ENCODE assay signal across 22 cellular contexts in the genomic region with DNA sequence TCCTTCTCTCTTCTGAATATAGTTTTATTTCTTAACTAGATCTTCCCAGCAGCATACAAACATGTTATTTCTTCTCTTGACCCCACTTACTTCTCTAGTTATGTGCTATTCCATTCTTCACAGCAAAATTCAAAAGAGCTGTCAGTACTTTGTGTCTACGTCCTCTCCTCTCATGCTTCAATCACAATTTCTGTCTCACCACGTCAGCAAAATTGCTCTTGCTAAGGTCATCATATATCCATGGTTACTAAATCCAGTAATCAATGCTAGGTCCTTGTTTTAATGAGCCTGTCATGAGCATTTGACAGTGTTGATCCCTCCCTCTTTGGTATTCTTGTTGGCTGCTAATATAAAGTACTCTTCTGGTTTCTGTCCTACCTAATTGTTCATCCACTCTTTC.
DNase-seq lines count a peak whose midpoint lies in the region; ATAC-seq, FAIRE-seq and TF ChIP-seq lines count a peak whose summit lies in the region.
"Had no signal": no experiment of that assay in that cellular context is flagged by ENCODE, and none has a peak within 500 bp of the region (broad histone marks: within the 10 kb centered on the region; RNA-seq: fewer than 3 reads in every experiment).

No MANE protein-coding gene starts in this region.

- ATAC-seq in HepG2: no peak
- ATAC-seq in right lobe of liver: no peak
- ATAC-seq in K562: no peak
- ATAC-seq in HG03045 (IDR thresholded peaks at IDR 0.05; ENCODE audit: unreplicated experiment): no peak

- H3K4me1 ChIP-seq in HepG2 (ENCODE audit: insufficient read depth, low read length): no peaks in the 10 kb centered on the region
- H3K4me1 ChIP-seq in right lobe of liver: peaks cover 0 to 4% (median 0%) of the 10 kb centered on the region in 4 donors
- no peaks in the 10 kb centered on the region for H3K4me1 ChIP-seq in K562 (replicated peaks in 1 of 2; ENCODE audit: control insufficient read depth in 2 of 2, insufficient read depth in 2 of 2, low read length in 2 of 2)
- H3K4me1 ChIP-seq: BE2C, BLaER1 had no signal

- H3K9ac ChIP-seq in HepG2 (ENCODE audit: insufficient read depth, low read depth, low read length): no peak overlapping the region
- no peak overlapping the region for H3K9ac ChIP-seq in K562 (ENCODE audit: insufficient read depth in 1 of 2, low read depth in 2 of 2, low read length in 2 of 2)
- H3K9ac ChIP-seq: BLaER1 had no signal

- no peak for TF ChIP-seq CTCF in HepG2 (CRISPR knock-in tag; IDR thresholded peaks at IDR 0.05)
- TF ChIP-seq CTCF in right lobe of liver (IDR thresholded peaks at IDR 0.05): no peak
- TF ChIP-seq CTCF in D721Med (IDR thresholded peaks at IDR 0.05; ENCODE audit: insufficient read depth, missing control alignments): no peak
- TF ChIP-seq CTCF in K562 (IDR thresholded peaks at IDR 0.05 in 2 of 3, conservative IDR thresholded peaks at IDR 0.05 in 1 of 3; ENCODE audit: insufficient read depth in 2 of 3, low read depth in 1 of 3, low read length in 3 of 3): no peak
- TF ChIP-seq CTCF in GM13977 (IDR thresholded peaks at IDR 0.05; ENCODE audit: extremely low read depth, insufficient read depth, missing control alignments): no peak

- H4K20me1 ChIP-seq in HepG2 (ENCODE audit: insufficient read depth, low read length): no peaks in the 10 kb centered on the region
- no peaks in the 10 kb centered on the region for H4K20me1 ChIP-seq in K562 (replicated peaks; ENCODE audit: control insufficient read depth, insufficient read depth, low read length)
- H4K20me1 ChIP-seq: BLaER1 had no signal

- no peaks in the 10 kb centered on the region for H3K9me1 ChIP-seq in K562 (ENCODE audit: control insufficient read depth, insufficient read depth, low read length)

- TF ChIP-seq EP300 in HepG2 (IDR thresholded peaks at IDR 0.05; ENCODE audit: low read depth in 2 of 2, low read length in 2 of 2) (no peak), HepG2 (CRISPR knock-in tag; IDR thresholded peaks at IDR 0.05; ENCODE audit: borderline replicate concordance) (no peak), K562 (IDR thresholded peaks at IDR 0.05; ENCODE audit: low read length) (no peak)

- H3K36me3 ChIP-seq in HepG2 (replicated peaks in 1 of 2; ENCODE audit: control insufficient read depth in 1 of 2, insufficient read depth in 2 of 2, low read length in 2 of 2) (no peaks in the 10 kb centered on the region), right lobe of liver (no peaks in the 10 kb centered on the region), K562 (ENCODE audit: control insufficient read depth, insufficient read depth, low read length) (no peaks in the 10 kb centered on the region)
- H3K36me3 ChIP-seq: BE2C, BLaER1 had no signal

- intact Hi-C loops in HepG2 (cut with micrococcal nuclease; ENCODE audit: unreplicated experiment): no loop called here
- intact Hi-C loops in right lobe of liver (cut with DNase I): no loop called here
- intact Hi-C loops in K562 (cut with micrococcal nuclease): no loop called here
- intact Hi-C loops in posterior vena cava (cut with DNase I): no loop called here

- H3K4me2 ChIP-seq in HepG2 (ENCODE audit: low read depth, low read length) (no peak overlapping the region), K562 (ENCODE audit: insufficient read depth, low read length) (no peak overlapping the region)
- H3K4me2 ChIP-seq: BLaER1 had no signal

- TF ChIP-seq POLR2A in HepG2 (IDR thresholded peaks at IDR 0.05; ENCODE audit: insufficient read depth in 1 of 2, low read depth in 2 of 2, low read length in 2 of 2): no peak
- no peak for TF ChIP-seq POLR2A in right lobe of liver (IDR thresholded peaks at IDR 0.05)
- no peak for TF ChIP-seq POLR2A in K562 (conservative IDR thresholded peaks at IDR 0.05)

- H3K27ac ChIP-seq in HepG2 (ENCODE audit: extremely low read length, insufficient read depth, low read length) (no peak overlapping the region), right lobe of liver (no peak overlapping the region), K562 (ENCODE audit: extremely low read depth, low read depth, low read length) (no peak overlapping the region)
- H3K27ac ChIP-seq: BLaER1 had no signal

- H3K4me3 ChIP-seq in HepG2 (replicated peaks in 1 of 3; ENCODE audit: insufficient read depth in 1 of 3, low read depth in 2 of 3, low read length in 3 of 3) (no peak overlapping the region), right lobe of liver (no peak overlapping the region), K562 (no peak overlapping the region)
- H3K4me3 ChIP-seq: BLaER1 had no signal

- WGBS in HepG2 (ENCODE audit: low lambda C conversion rate): 95% methylated on average over 2 of the region's 2 CpGs
- WGBS in right lobe of liver (ENCODE audit: insufficient coverage, low coverage, low lambda C conversion rate, missing lambda C conversion rate): 88% methylated on average over 2 of the region's 2 CpGs
- 51% methylated on average over 2 of the region's 2 CpGs for WGBS in K562 (ENCODE audit: insufficient coverage, low coverage, missing lambda C conversion rate)

- H2AFZ ChIP-seq in HepG2 (ENCODE audit: low read length) (no peak overlapping the region), K562 (ENCODE audit: low read depth, low read length) (no peak overlapping the region)

- no peaks in the 10 kb centered on the region for H3K9me3 ChIP-seq in HepG2 (ENCODE audit: low read length)
- H3K9me3 ChIP-seq in right lobe of liver: no peaks in the 10 kb centered on the region
- H3K9me3 ChIP-seq in K562 (replicated peaks; ENCODE audit: control insufficient read depth, insufficient read depth, low read depth, low read length): no peaks in the 10 kb centered on the region
- H3K9me3 ChIP-seq: BE2C, BLaER1 had no signal

- H3K27me3 ChIP-seq in HepG2 (ENCODE audit: control insufficient read depth in 1 of 2, insufficient read depth in 2 of 2, low read length in 2 of 2): no peaks in the 10 kb centered on the region
- no peaks in the 10 kb centered on the region for H3K27me3 ChIP-seq in right lobe of liver
- no peaks in the 10 kb centered on the region for H3K27me3 ChIP-seq in K562 (ENCODE audit: control insufficient read depth in 2 of 2, insufficient read depth in 2 of 2, low read length in 2 of 2)
- H3K27me3 ChIP-seq: BE2C, BLaER1 had no signal

- H3K79me2 ChIP-seq in HepG2 (ENCODE audit: insufficient read depth, low read length) (no peaks in the 10 kb centered on the region), K562 (ENCODE audit: control insufficient read depth, insufficient read depth, low read length) (no peaks in the 10 kb centered on the region)

- in situ Hi-C loops in HepG2 (cut with HindIII; ENCODE audit: extremely low pct_ligation_motif_present, low pct_unique_long_range_greater_than_20kb) (no loop called here), K562 (cut with MboI) (no loop called here), GM13977 (cut with MboI; ENCODE audit: low pct_unique_long_range_greater_than_20kb, low sequenced_read_pairs, unreplicated experiment) (no loop called here)

- no TSS peak for BruUV-seq in HepG2 (replicated peaks; lab: Mats Ljungman, UMichigan)
- no TSS peak for BruUV-seq in K562 (replicated peaks; lab: Mats Ljungman, UMichigan)

- no peak for DNase-seq in HepG2 (ENCODE audit: low spot score)
- DNase-seq in right lobe of liver: no peak
- DNase-seq in D721Med (ENCODE audit: insufficient read length, low spot score): no peak
- no peak for DNase-seq in K562 (ENCODE audit: extremely low read depth in 1 of 4, low spot score in 3 of 4)
- DNase-seq in posterior vena cava (ENCODE audit: low spot score): no peak
- no peak for DNase-seq in GM13977 (ENCODE audit: low spot score)
- DNase-seq: 8988T; AML-193; BE2C; C1 segment of cervical spinal cord; CD4-positive, alpha-beta memory T cell; CD4-positive, CD25-positive, alpha-beta regulatory T cell; CD8-positive, alpha-beta memory T cell; COR-L47; DMS79 treated with DMSO at 0.1 percent for 48 hours; GF-D8 had no signal

- CTCF ChIA-PET in HepG2 (lab: Yijun Ruan, JAX; ENCODE audit: low intra/inter-chr PET ratio, low total read pairs): no interaction called here
- CTCF ChIA-PET in K562 (lab: Yijun Ruan, JAX; ENCODE audit: low intra/inter-chr PET ratio): no interaction called here

- FAIRE-seq in HepG2 (lab: Jason Lieb, UNC): no peak
- peak; percentile 66 for FAIRE-seq in D721Med (lab: Jason Lieb, UNC)
- no peak for FAIRE-seq in K562 (lab: Jason Lieb, UNC)
- FAIRE-seq: A204.1, G401.6, GM12891, GM18507 had no signal

- no peak for TF ChIP-seq RAD21 in HepG2 (CRISPR knock-in tag; IDR thresholded peaks at IDR 0.05)
- TF ChIP-seq RAD21 in K562 (CRISPR knock-in tag; conservative IDR thresholded peaks at IDR 0.05 in 1 of 2, IDR thresholded peaks at IDR 0.05 in 1 of 2): no peak

- POLR2A ChIA-PET in HepG2 (lab: Yijun Ruan, JAX): no interaction called here
- POLR2A ChIA-PET in K562 (lab: Yijun Ruan, JAX): no interaction called here

TF ChIP-seq in HepG2, 621 proteins besides CTCF, POLR2A, EP300 and RAD21:
- peak; percentile 55 to 72 for TF ChIP-seq MAFK (conservative IDR thresholded peaks at IDR 0.05 in 1 of 2, IDR thresholded peaks at IDR 0.05 in 1 of 2; ENCODE audit: low read length in 2 of 2)
- TF ChIP-seq SMARCE1 (IDR thresholded peaks at IDR 0.05; ENCODE audit: borderline replicate concordance): no peak
- TF ChIP-seq ZNF282 (IDR thresholded peaks at IDR 0.05; ENCODE audit: partially characterized antibody): no peak
- peak; percentile 59 for TF ChIP-seq MAFF (IDR thresholded peaks at IDR 0.05; ENCODE audit: low read depth, low read length)
- no peak for TF ChIP-seq CREM (IDR thresholded peaks at IDR 0.05)
- no peak for TF ChIP-seq CREM (CRISPR knock-in tag; IDR thresholded peaks at IDR 0.05)
- TF ChIP-seq ZNF674 (CRISPR knock-in tag; IDR thresholded peaks at IDR 0.05; ENCODE audit: low read depth): no peak
- no peak for TF ChIP-seq ELF3 (CRISPR knock-in tag; IDR thresholded peaks at IDR 0.05)
TF ChIP-seq in HepG2: peak in this region for 2.

TF ChIP-seq in K562, 482 proteins besides CTCF, POLR2A, EP300 and RAD21:
- TF ChIP-seq ZNF282 (CRISPR knock-in tag; IDR thresholded peaks at IDR 0.05) (no peak), C11orf30 (IDR thresholded peaks at IDR 0.05; ENCODE audit: low read depth) (0 out of 2 replicates have a peak, but pooled peaks have one; percentile 25), MAFK (IDR thresholded peaks at IDR 0.05; ENCODE audit: low read length) (0 out of 2 replicates have a peak, but pooled peaks have one; percentile 11), ZNF316 (IDR thresholded peaks at IDR 0.05) (peak; percentile 67), FOXK2 (conservative IDR thresholded peaks at IDR 0.05 in 1 of 2, IDR thresholded peaks at IDR 0.05 in 1 of 2; ENCODE audit: low read depth in 2 of 2) (no peak)
TF ChIP-seq in K562: peak in this region for 3.

Comparison
In these comparisons a context has a peak if more than half of its experiments do, and no peak if none do; other contexts are left out.
1. Of the 241 proteins assayed by ChIP-seq in both HepG2 and K562: peak only in HepG2: MAFF; only in K562: none; in both: MAFK; in neither: 239.